In the genomic region with DNA sequence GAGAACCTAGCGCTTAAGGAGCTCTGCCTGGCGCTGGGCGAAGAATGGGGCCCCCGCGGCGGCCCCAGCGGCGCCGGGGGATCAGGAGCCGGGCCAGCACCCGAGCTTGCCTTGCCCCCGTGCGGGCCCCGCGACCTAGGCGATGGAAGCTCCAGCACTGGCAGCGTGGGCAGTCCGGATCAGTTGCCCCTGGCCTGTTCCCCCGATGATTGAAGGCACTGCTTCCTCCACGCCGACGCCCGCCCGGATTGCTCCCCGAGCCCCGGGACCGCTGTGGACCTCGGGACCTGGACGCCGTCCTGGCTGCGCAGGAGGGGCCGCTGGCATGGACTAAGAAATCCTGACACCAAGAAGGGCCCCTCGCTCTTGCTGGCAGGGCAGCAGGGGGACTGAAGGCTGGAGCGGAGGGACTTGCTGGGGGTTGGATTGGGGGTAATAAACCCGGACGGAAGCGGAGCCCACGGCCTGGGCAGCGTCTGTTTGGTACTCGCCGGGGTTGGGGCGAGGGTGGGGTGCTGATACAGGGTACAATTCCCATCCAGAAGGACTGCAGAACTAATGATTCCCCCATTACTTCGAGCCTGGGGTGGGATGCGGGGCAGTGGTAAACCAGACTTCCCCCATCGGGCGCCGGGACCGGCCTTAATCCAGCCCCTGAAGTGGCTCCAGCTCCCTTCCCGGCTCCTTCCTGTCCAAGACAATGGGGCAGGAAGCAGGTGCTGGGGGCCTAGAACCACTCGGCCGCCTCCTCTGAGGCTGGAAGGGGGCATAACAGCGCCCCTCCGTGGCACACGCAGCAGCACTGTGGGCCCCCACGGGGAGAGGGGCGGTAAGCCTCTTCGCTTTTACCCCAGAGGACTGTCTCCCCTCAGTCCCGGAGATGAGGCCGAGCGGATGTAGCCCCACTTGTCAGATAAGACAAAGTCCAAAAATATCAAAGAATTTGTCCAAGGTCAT, we compare ENCODE assay signal across 8 cellular contexts. TPM values are rescaled to one million over a fixed set of nuclear protein-coding genes. Genes with fewer than 3 reads are reported as not detected.
DNase-seq lines count a peak whose midpoint lies in the region; ATAC-seq, FAIRE-seq and TF ChIP-seq lines count a peak whose summit lies in the region.

No MANE protein-coding gene starts in this region.

- FAIRE-seq in GM12878 (lab: Jason Lieb, UNC) = no peak

- BruUV-seq in PC-3 (replicated peaks; lab: Mats Ljungman, UMichigan) (TSS peak; percentile 39), GM12878 (replicated peaks; lab: Mats Ljungman, UMichigan) (TSS peak; percentile 82)

- H3K27me3 ChIP-seq in PC-3 (ENCODE audit: low read length) (no peaks in the 10 kb centered on the region), GM12878 (replicated peaks in 1 of 2; ENCODE audit: control insufficient read depth in 2 of 2, insufficient read depth in 2 of 2, low read length in 1 of 2) (no peaks in the 10 kb centered on the region), kidney epithelial cell (ENCODE audit: control insufficient read depth, insufficient read depth, low read length) (no peaks in the 10 kb centered on the region)

- CTCF ChIA-PET in PC-3 (lab: Charles Lee) = interaction anchor here (0.6 to 1.1 kb wide), 3 partner anchors 9 to 32 kb away, joined by 3 to 5 read pairs (median 3); a partner anchor contains a TSS
- CTCF ChIA-PET in GM12878 (lab: Yijun Ruan, JAX) = interaction anchor here (0.6 to 11.0 kb wide), 25 partner anchors 8 to 244 kb away, joined by 3 to 167 read pairs (median 5); a partner anchor contains a TSS

- no peaks in the 10 kb centered on the region for H3K9me2 ChIP-seq in PC-3 (replicated peaks; ENCODE audit: low read length)

- in situ Hi-C loops in GM12878 (cut with MboI) = no loop called here

- intact Hi-C loops in PC-3 (cut with micrococcal nuclease) (loop anchor here (2.0 kb wide), 1 partner anchor 19 kb away; no protein-coding TSS in a partner anchor), GM12878 (cut with micrococcal nuclease; ENCODE audit: unreplicated experiment) (loop anchor here (5.0 to 10.0 kb wide), 2 partner anchors 36 to 243 kb away; no protein-coding TSS in a partner anchor)

- SMC1A ChIA-PET in GM12878 (lab: Charles Lee; ENCODE audit: uncharacterized antibody, unreplicated experiment) = interaction anchor here (1.3 to 6.7 kb wide), 9 partner anchors 9 to 276 kb away, joined by 3 to 52 read pairs (median 19); a partner anchor contains a TSS

- peak overlapping the region; percentile 87 for H3K27ac Mint-ChIP-seq in stimulated activated naive B cell treated with anti-CD40 and anti-IgM and Interleukin-4, amounts not matched to agents 10 μg/mL and 1 μg/mL and 100 μg/mL, for 72 hours

- H3K27ac ChIP-seq in PC-3 (ENCODE audit: low read length) (peak overlapping the region; percentile 58), GM12878 (ENCODE audit: control insufficient read depth, insufficient read depth) (peak overlapping the region; percentile 90)

- no peak overlapping the region for H2AFZ ChIP-seq in PC-3 (ENCODE audit: low read length)
- H2AFZ ChIP-seq in GM12878 (ENCODE audit: control insufficient read depth, low read depth, low read length) = no peak overlapping the region

- TF ChIP-seq EP300 in GM12878 (IDR thresholded peaks at IDR 0.05; ENCODE audit: borderline replicate concordance in 1 of 2, control insufficient read depth in 1 of 2, low read depth in 2 of 2, low read length in 2 of 2) = no peak

- H3K9ac ChIP-seq in PC-3 (ENCODE audit: low read length) (peak overlapping the region; percentile 48), GM12878 (ENCODE audit: control insufficient read depth, insufficient read depth, low read length) (peak overlapping the region; percentile 94)

- H3K4me1 Mint-ChIP-seq in stimulated activated naive B cell treated with anti-CD40 and anti-IgM and Interleukin-4, amounts not matched to agents 10 μg/mL and 1 μg/mL and 100 μg/mL, for 72 hours = peaks cover 56 to 93% of the 10 kb centered on the region in 2 donors

- H3K36me3 Mint-ChIP-seq in stimulated activated naive B cell treated with anti-CD40 and anti-IgM and Interleukin-4, amounts not matched to agents 10 μg/mL and 1 μg/mL and 100 μg/mL, for 72 hours = peaks cover 24 to 27% of the 10 kb centered on the region in 2 donors

- ATAC-seq in PC-3 (peak; percentile 13), GM12878 (peak; percentile 12), HG03439 (IDR thresholded peaks at IDR 0.05; ENCODE audit: unreplicated experiment) (no peak)
- ATAC-seq in stimulated activated naive B cell treated with anti-CD40 and anti-IgM and Interleukin-4, amounts not matched to agents 10 μg/mL and 1 μg/mL and 100 μg/mL, for 72 hours (replicated peaks) = no peak

- peaks cover 49% of the 10 kb centered on the region for H3K79me2 ChIP-seq in PC-3 (ENCODE audit: low read length)
- H3K79me2 ChIP-seq in GM12878 (ENCODE audit: control insufficient read depth, insufficient read depth, low read length) = peaks cover 54% of the 10 kb centered on the region

- WGBS in GM12878 (ENCODE audit: insufficient coverage, insufficient replicate concordance, low lambda C conversion rate, missing lambda C conversion rate) = 2% methylated on average over 56 of the region's 60 CpGs

- H3K4me1 ChIP-seq in PC-3 (ENCODE audit: insufficient read depth, low read length) (peaks cover 52% of the 10 kb centered on the region), GM12878 (ENCODE audit: control insufficient read depth, insufficient read depth, low read length) (peaks cover 29% of the 10 kb centered on the region)

- POLR2A ChIA-PET in PC-3 (lab: Charles Lee; ENCODE audit: unreplicated experiment) = interaction anchor here (0.6 to 4.5 kb wide), 14 partner anchors 9 to 527 kb away, joined by 3 to 35 read pairs (median 5); a partner anchor contains a TSS
- POLR2A ChIA-PET in GM12878 (lab: Charles Lee) = interaction anchor here (0.6 to 7.4 kb wide), 26 partner anchors 6 to 278 kb away, joined by 3 to 155 read pairs (median 4); a partner anchor contains a TSS

- TF ChIP-seq RAD21 in GM12878 (IDR thresholded peaks at IDR 0.05; ENCODE audit: insufficient read depth, low read depth, low read length) = peak; percentile 19; the same call in 1 of the 2 replicates

- peaks cover 33% of the 10 kb centered on the region for H4K20me1 ChIP-seq in PC-3 (ENCODE audit: low read length)
- no peaks in the 10 kb centered on the region for H4K20me1 ChIP-seq in GM12878 (ENCODE audit: control insufficient read depth, insufficient read depth)

- DNase-seq in SHP77 (lab: John Stamatoyannopoulos, UW) (peak; percentile 51 to 71), SHP77 treated with DMSO at 0.1 percent for 48 hours (lab: John Stamatoyannopoulos, UW) (no peak), PC-3 (peak; percentile 95), GM12878 (ENCODE audit: low read depth, low spot score) (no peak), kidney epithelial cell (ENCODE audit: low read depth) (no peak), NCI-H1105 (lab: John Stamatoyannopoulos, UW) (no peak)
- no peak for DNase-seq in stimulated activated naive B cell treated with anti-CD40 and anti-IgM and Interleukin-4, amounts not matched to agents 10 μg/mL and 1 μg/mL and 100 μg/mL, for 72 hours

- peak overlapping the region; percentile 72 for H3K4me3 ChIP-seq in PC-3 (ENCODE audit: low read length)
- peak overlapping the region; percentile 98 for H3K4me3 ChIP-seq in GM12878
- H3K4me3 ChIP-seq in kidney epithelial cell (ENCODE audit: low read depth, low read length) = peak overlapping the region; percentile 61

- peaks cover 34% of the 10 kb centered on the region for H3K36me3 ChIP-seq in PC-3 (ENCODE audit: low read depth, low read length)
- peaks cover 0 to under 1% of the 10 kb centered on the region in 2 experiments; a peak in 1 of 4 replicates for H3K36me3 ChIP-seq in GM12878 (ENCODE audit: control insufficient read depth in 2 of 2, insufficient read depth in 2 of 2, low read length in 1 of 2)
- no peaks in the 10 kb centered on the region for H3K36me3 ChIP-seq in kidney epithelial cell (ENCODE audit: control insufficient read depth, insufficient read depth, low read length)

- TF ChIP-seq POLR2A in GM12878 (IDR thresholded peaks at IDR 0.05; ENCODE audit: low read depth, low read length) = peak; percentile 40; the same call in 1 of the 2 replicates

- TF ChIP-seq CTCF in PC-3 (conservative IDR thresholded peaks at IDR 0.05; ENCODE audit: low read depth, low read length) (peak; percentile 68), GM12878 (IDR thresholded peaks at IDR 0.05 in 2 of 3, conservative IDR thresholded peaks at IDR 0.05 in 1 of 3; ENCODE audit: control insufficient read depth in 2 of 3, extremely low read depth in 1 of 3, insufficient read depth in 1 of 3, low read depth in 3 of 3, low read length in 3 of 3) (peak; percentile 54 to 58 (median 54)), kidney epithelial cell (IDR thresholded peaks at IDR 0.05; ENCODE audit: insufficient read depth, low read length, poor library complexity, severe bottlenecking) (peak; percentile 23)

- RAD21 ChIA-PET in GM12878 (lab: Charles Lee; ENCODE audit: unreplicated experiment) = interaction anchor here (1.4 to 8.0 kb wide), 13 partner anchors 10 to 180 kb away, joined by 4 to 76 read pairs (median 9); a partner anchor contains a TSS

- peak overlapping the region; percentile 95 to 97 for H3K4me3 Mint-ChIP-seq in stimulated activated naive B cell treated with anti-CD40 and anti-IgM and Interleukin-4, amounts not matched to agents 10 μg/mL and 1 μg/mL and 100 μg/mL, for 72 hours

- H3K27me3 Mint-ChIP-seq in stimulated activated naive B cell treated with anti-CD40 and anti-IgM and Interleukin-4, amounts not matched to agents 10 μg/mL and 1 μg/mL and 100 μg/mL, for 72 hours = no peaks in the 10 kb centered on the region

- H3F3A ChIP-seq in PC-3 (ENCODE audit: low read length, unreplicated experiment) = peaks cover 45% of the 10 kb centered on the region

- H3K4me2 ChIP-seq in PC-3 (ENCODE audit: low read length) = peak overlapping the region; percentile 96
- H3K4me2 ChIP-seq in GM12878 (ENCODE audit: control insufficient read depth, insufficient read depth) = peak overlapping the region; percentile 99

- no peaks in the 10 kb centered on the region for H3K9me3 ChIP-seq in PC-3 (ENCODE audit: low read length)
- H3K9me3 ChIP-seq in GM12878 (replicated peaks; ENCODE audit: control insufficient read depth, insufficient read depth, low read length) = no peaks in the 10 kb centered on the region

- H3K9me3 Mint-ChIP-seq in stimulated activated naive B cell treated with anti-CD40 and anti-IgM and Interleukin-4, amounts not matched to agents 10 μg/mL and 1 μg/mL and 100 μg/mL, for 72 hours = no peaks in the 10 kb centered on the region

RNA-seq across cellular contexts. Expression of a gene that starts 1.0 kb away (rescaled TPM):
- total RNA-seq in PC-3 (2014; rRNA removed) (207 and 280 TPM in 2 replicates), GM12878 (2014; rRNA removed) (93.5 and 114 TPM in 2 replicates), GM12878 (2014; rRNA removed; fragmentation: Illumina TruSeq; extraction: Trizol) (2.1 and 2.9 TPM in 2 replicates), GM12878 (2021) (92.0 and 92.1 TPM in 2 replicates), kidney epithelial cell (48.9 and 58.9 TPM in 2 replicates)
- 9.8 and 11.5 TPM in 2 replicates for total RNA-seq in GM12878 (2013; cell fraction: nucleolus; rRNA removed)
- polyA plus RNA-seq in GM12878 (2011; ENCODE audit: low read depth) = 6.0 TPM
- polyA plus RNA-seq in GM12878 (2011; rRNA removed) (2.0 and 7.0 TPM in 2 replicates), GM12878 (2014; fragmentation: Illumina TruSeq; extraction: Trizol) (0.32 TPM in 1 of 2 replicates, not detected in the other), GM12878 (2014; fragmentation: Nextera tagmentation; extraction: Ambion mirVana) (1 to 10 TPM in 1 of 2 experiments, under 1 TPM in 1; 0.35 to 1.1 TPM), GM12878 (2014; rRNA removed) (94.2 and 119 TPM in 2 replicates), GM12878 (2016; fragmentation: Nextera tagmentation; extraction: Ambion mirVana) (100 to 1,000 TPM in 1 of 2 experiments, 10 to 100 TPM in 1; 94.6 to 114 TPM)
- polyA plus RNA-seq in GM12878 (2011; cell fraction: cytosol; rRNA removed) = 20.5 and 47.6 TPM in 2 replicates
- 12.2 and 21.5 TPM in 2 replicates for polyA plus RNA-seq in GM12878 (2011; cell fraction: nucleus; rRNA removed)
- 36.7 and 39.0 TPM in 2 replicates for polyA plus RNA-seq in GM12878 (2012)
- 0.37 and 0.88 TPM in 2 replicates for polyA minus RNA-seq in GM12878 (2011; rRNA and poly(A)+ RNA removed)
- 12.9 and 16.2 TPM in 2 replicates for polyA minus RNA-seq in GM12878 (2011; cell fraction: cytosol; rRNA and poly(A)+ RNA removed)
- 7.0 and 11.8 TPM in 2 replicates for polyA minus RNA-seq in GM12878 (2011; cell fraction: nucleus; rRNA and poly(A)+ RNA removed)

RNA-seq across cellular contexts. Expression of a gene that starts 3.2 kb away (rescaled TPM):
- total RNA-seq in PC-3 (2014; rRNA removed) (221 TPM in 2 replicates), GM12878 (2014; rRNA removed) (144 and 155 TPM in 2 replicates), GM12878 (2014; rRNA removed; fragmentation: Illumina TruSeq; extraction: Trizol) (78.4 and 82.8 TPM in 2 replicates), GM12878 (2021) (100.0 and 103 TPM in 2 replicates), kidney epithelial cell (142 and 144 TPM in 2 replicates)
- 49.9 and 50.2 TPM in 2 replicates for total RNA-seq in GM12878 (2013; cell fraction: nucleolus; rRNA removed)
- polyA plus RNA-seq in GM12878 (2011; ENCODE audit: low read depth) = 49.6 TPM
- polyA plus RNA-seq in GM12878 (2011; rRNA removed) (79.6 and 89.1 TPM in 2 replicates), GM12878 (2014; fragmentation: Illumina TruSeq; extraction: Trizol) (59.8 and 78.7 TPM in 2 replicates), GM12878 (2014; fragmentation: Nextera tagmentation; extraction: Ambion mirVana) (10 to 100 TPM; 65.1 to 80.7 TPM), GM12878 (2014; rRNA removed) (169 and 197 TPM in 2 replicates), GM12878 (2016; fragmentation: Nextera tagmentation; extraction: Ambion mirVana) (100 to 1,000 TPM; 176 to 182 TPM)
- 118 and 169 TPM in 2 replicates for polyA plus RNA-seq in GM12878 (2011; cell fraction: cytosol; rRNA removed)
- polyA plus RNA-seq in GM12878 (2011; cell fraction: nucleus; rRNA removed) = 160 and 164 TPM in 2 replicates
- 79.5 and 80.5 TPM in 2 replicates for polyA plus RNA-seq in GM12878 (2012)
- polyA minus RNA-seq in GM12878 (2011; rRNA and poly(A)+ RNA removed) = 72.7 and 118 TPM in 2 replicates
- polyA minus RNA-seq in GM12878 (2011; cell fraction: cytosol; rRNA and poly(A)+ RNA removed) = 53.2 and 62.5 TPM in 2 replicates
- polyA minus RNA-seq in GM12878 (2011; cell fraction: nucleus; rRNA and poly(A)+ RNA removed) = 58.6 and 92.6 TPM in 2 replicates

RNA-seq across cellular contexts. Expression of a gene that starts 8.7 kb away (rescaled TPM):
- 656 and 851 TPM in 2 replicates for total RNA-seq in PC-3 (2014; rRNA removed)
- 6.6 and 7.2 TPM in 2 replicates for total RNA-seq in GM12878 (2013; cell fraction: nucleolus; rRNA removed)
- 2.1 TPM in 2 replicates for total RNA-seq in GM12878 (2014; rRNA removed)
- 0.92 and 1.3 TPM in 2 replicates for total RNA-seq in GM12878 (2014; rRNA removed; fragmentation: Illumina TruSeq; extraction: Trizol)
- 3.8 and 4.3 TPM in 2 replicates for total RNA-seq in GM12878 (2021)
- 0.92 TPM for polyA plus RNA-seq in GM12878 (2011; ENCODE audit: low read depth)
- 0.76 and 1.3 TPM in 2 replicates for polyA plus RNA-seq in GM12878 (2011; rRNA removed)
- 1.7 and 1.9 TPM in 2 replicates for polyA plus RNA-seq in GM12878 (2011; cell fraction: cytosol; rRNA removed)
- polyA plus RNA-seq in GM12878 (2011; cell fraction: nucleus; rRNA removed) = 2.2 and 5.0 TPM in 2 replicates
- polyA plus RNA-seq in GM12878 (2012) = 1.9 TPM in 2 replicates
- 2.4 and 2.8 TPM in 2 replicates for polyA plus RNA-seq in GM12878 (2014; fragmentation: Illumina TruSeq; extraction: Trizol)
- under 1 TPM; 0.82 to 0.90 TPM for polyA plus RNA-seq in GM12878 (2014; fragmentation: Nextera tagmentation; extraction: Ambion mirVana)
- polyA plus RNA-seq in GM12878 (2014; rRNA removed) = 2.0 and 2.4 TPM in 2 replicates
- polyA plus RNA-seq in GM12878 (2016; fragmentation: Nextera tagmentation; extraction: Ambion mirVana) = 1 to 10 TPM; 5.0 to 5.4 TPM
- polyA minus RNA-seq in GM12878 (2011; rRNA and poly(A)+ RNA removed) = 0.82 and 1.9 TPM in 2 replicates
- polyA minus RNA-seq in GM12878 (2011; cell fraction: cytosol; rRNA and poly(A)+ RNA removed) = 1.4 and 1.9 TPM in 2 replicates
- 1.8 and 3.2 TPM in 2 replicates for polyA minus RNA-seq in GM12878 (2011; cell fraction: nucleus; rRNA and poly(A)+ RNA removed)
- 44.2 and 46.5 TPM in 2 replicates for total RNA-seq in kidney epithelial cell

RNA-seq across cellular contexts. Expression of a gene that starts 11.8 kb away (rescaled TPM):
- total RNA-seq in PC-3 (2014; rRNA removed) = 0.11 TPM in 1 of 2 replicates, not detected in the other
- not detected in 2 replicates for total RNA-seq in GM12878 (2013; cell fraction: nucleolus; rRNA removed)
- 1.4 and 2.9 TPM in 2 replicates for total RNA-seq in GM12878 (2014; rRNA removed)
- 1.5 and 1.7 TPM in 2 replicates for total RNA-seq in GM12878 (2014; rRNA removed; fragmentation: Illumina TruSeq; extraction: Trizol)
- 1.5 and 1.9 TPM in 2 replicates for total RNA-seq in GM12878 (2021)
- 0.35 TPM for polyA plus RNA-seq in GM12878 (2011; ENCODE audit: low read depth)
- polyA plus RNA-seq in GM12878 (2011; rRNA removed) = 7.0 and 12.0 TPM in 2 replicates
- polyA plus RNA-seq in GM12878 (2011; cell fraction: cytosol; rRNA removed) = 16.2 and 18.8 TPM in 2 replicates
- 9.2 and 16.3 TPM in 2 replicates for polyA plus RNA-seq in GM12878 (2011; cell fraction: nucleus; rRNA removed)
- 0.74 and 1.0 TPM in 2 replicates for polyA plus RNA-seq in GM12878 (2012)
- 0.43 and 1.7 TPM in 2 replicates for polyA plus RNA-seq in GM12878 (2014; fragmentation: Illumina TruSeq; extraction: Trizol)
- polyA plus RNA-seq in GM12878 (2014; fragmentation: Nextera tagmentation; extraction: Ambion mirVana) = 1 to 10 TPM in 1 of 2 experiments, under 1 TPM in 1; 0.53 to 1.6 TPM
- polyA plus RNA-seq in GM12878 (2014; rRNA removed) = 1.7 and 3.3 TPM in 2 replicates
- 1 to 10 TPM in 1 of 2 experiments, under 1 TPM in 1; 0.92 to 1.1 TPM for polyA plus RNA-seq in GM12878 (2016; fragmentation: Nextera tagmentation; extraction: Ambion mirVana)
- polyA minus RNA-seq in GM12878 (2011; rRNA and poly(A)+ RNA removed) = 8.3 and 16.4 TPM in 2 replicates
- polyA minus RNA-seq in GM12878 (2011; cell fraction: cytosol; rRNA and poly(A)+ RNA removed) = 4.3 and 4.5 TPM in 2 replicates
- 3.0 and 5.2 TPM in 2 replicates for polyA minus RNA-seq in GM12878 (2011; cell fraction: nucleus; rRNA and poly(A)+ RNA removed)
- total RNA-seq in kidney epithelial cell = not detected in 2 replicates

RNA-seq across cellular contexts. Expression of a gene that starts 18.9 kb away (rescaled TPM):
- total RNA-seq in PC-3 (2014; rRNA removed) (2.6 and 4.5 TPM in 2 replicates), GM12878 (2014; rRNA removed) (2.3 and 2.6 TPM in 2 replicates), GM12878 (2014; rRNA removed; fragmentation: Illumina TruSeq; extraction: Trizol) (0.94 and 1.7 TPM in 2 replicates), GM12878 (2021) (2.3 and 2.4 TPM in 2 replicates), kidney epithelial cell (54.1 and 62.0 TPM in 2 replicates)
- 26.4 and 31.8 TPM in 2 replicates for total RNA-seq in GM12878 (2013; cell fraction: nucleolus; rRNA removed)
- polyA plus RNA-seq in GM12878 (2011; ENCODE audit: low read depth) = 9.0 TPM
- polyA plus RNA-seq in GM12878 (2011; rRNA removed) (8.5 and 13.2 TPM in 2 replicates), GM12878 (2014; fragmentation: Illumina TruSeq; extraction: Trizol) (0.96 and 1.3 TPM in 2 replicates), GM12878 (2014; fragmentation: Nextera tagmentation; extraction: Ambion mirVana) (under 1 TPM in 1 of 2 experiments, not detected in 1; 0.24 TPM), GM12878 (2014; rRNA removed) (3.0 and 3.5 TPM in 2 replicates), GM12878 (2016; fragmentation: Nextera tagmentation; extraction: Ambion mirVana) (1 to 10 TPM in 1 of 2 experiments, under 1 TPM in 1; 0.70 to 1.3 TPM)
- 16.1 and 19.3 TPM in 2 replicates for polyA plus RNA-seq in GM12878 (2011; cell fraction: cytosol; rRNA removed)
- 122 and 196 TPM in 2 replicates for polyA plus RNA-seq in GM12878 (2011; cell fraction: nucleus; rRNA removed)
- 17.5 and 18.5 TPM in 2 replicates for polyA plus RNA-seq in GM12878 (2012)
- polyA minus RNA-seq in GM12878 (2011; rRNA and poly(A)+ RNA removed) = 3.0 and 9.8 TPM in 2 replicates
- 1.1 and 1.3 TPM in 2 replicates for polyA minus RNA-seq in GM12878 (2011; cell fraction: cytosol; rRNA and poly(A)+ RNA removed)
- polyA minus RNA-seq in GM12878 (2011; cell fraction: nucleus; rRNA and poly(A)+ RNA removed) = 18.9 and 19.9 TPM in 2 replicates

Comparison
In these comparisons a context has a peak if more than half of its experiments do, and no peak if none do; other contexts are left out.
1. DNase-seq: peak in SHP77 (2 of 2) and PC-3 (single experiment); none in SHP77 treated with DMSO at 0.1 percent for 48 hours (single experiment), GM12878 (single experiment), kidney epithelial cell (single experiment), stimulated activated naive B cell treated with anti-CD40 and anti-IgM and Interleukin-4, amounts not matched to agents 10 μg/mL and 1 μg/mL and 100 μg/mL, for 72 hours (single experiment) and NCI-H1105 (single experiment).
2. ATAC-seq: peak in PC-3 (single experiment) and GM12878 (single experiment); none in stimulated activated naive B cell treated with anti-CD40 and anti-IgM and Interleukin-4, amounts not matched to agents 10 μg/mL and 1 μg/mL and 100 μg/mL, for 72 hours (0 of 2) and HG03439 (single experiment).
3. RNA of a gene that starts 8.7 kb away (total RNA-seq): 656 to 851 TPM in PC-3; 44.2 to 46.5 TPM in kidney epithelial cell and 0.92 to 7.2 TPM in GM12878; every median in the first group is over 10 times any median in the second.
4. Peak in every context shown above with its lines, with median percentiles within 50 percentile points of each other: H3K4me3 ChIP-seq and CTCF ChIP-seq.